Comparison of ENCODE assay signal across 12 cellular contexts in genomic region chr20:53871541-53871940, GRCh38.
DNase-seq lines count a peak whose midpoint lies in the region; ATAC-seq, FAIRE-seq and TF ChIP-seq lines count a peak whose summit lies in the region.
"Had no signal": no experiment of that assay in that cellular context is flagged by ENCODE, and none has a peak within 500 bp of the region (broad histone marks: within the 10 kb centered on the region; RNA-seq: fewer than 3 reads in every experiment).

No MANE protein-coding gene starts in this region.

- no peaks in the 10 kb centered on the region for H3K36me3 ChIP-seq in ACC112 (ENCODE audit: insufficient read depth, low read length)
- no peaks in the 10 kb centered on the region for H3K36me3 ChIP-seq in naive thymus-derived CD4-positive, alpha-beta T cell (ENCODE audit: control insufficient read depth in 2 of 3, insufficient read depth in 3 of 3, low read length in 3 of 3)

- no peak for TF ChIP-seq POLR2A in GM12891 (IDR thresholded peaks at IDR 0.05; ENCODE audit: low read depth, low read length)

- H3K4me3 ChIP-seq in ACC112 (ENCODE audit: low read depth, low read length) (no peak overlapping the region), HL-60 (replicated peaks; ENCODE audit: insufficient read depth, low read length) (no peak overlapping the region)
- H3K4me3 ChIP-seq in naive thymus-derived CD4-positive, alpha-beta T cell (ENCODE audit: low read length): no peak overlapping the region
- H3K4me3 ChIP-seq: psoas muscle had no signal

- no peak overlapping the region for H3K4me3 Mint-ChIP-seq in activated naive CD8-positive, alpha-beta T cell treated with anti-CD3 and anti-CD28 coated beads for 36 hours
- peak overlapping the region in 7 of 10 donors; percentile 52 to 92 (median 81) for H3K4me3 Mint-ChIP-seq in naive thymus-derived CD4-positive, alpha-beta T cell

- intact Hi-C loops in naive thymus-derived CD4-positive, alpha-beta T cell (cut with micrococcal nuclease): loop anchor here in 1 of 2 donors (2.0 to 5.0 kb wide), 2 partner anchors 21 to 66 kb away; no protein-coding TSS in a partner anchor

- H3K27me3 Mint-ChIP-seq in activated naive CD8-positive, alpha-beta T cell treated with anti-CD3 and anti-CD28 coated beads for 36 hours: no peaks in the 10 kb centered on the region
- H3K27me3 Mint-ChIP-seq in naive thymus-derived CD4-positive, alpha-beta T cell: no peaks in the 10 kb centered on the region

- POLR2A ChIA-PET in naive thymus-derived CD4-positive, alpha-beta T cell (lab: Charles Lee): interaction anchor here (0.6 to 2.5 kb wide), 24 partner anchors 14 to 295 kb away, joined by 3 to 23 read pairs (median 5); no protein-coding TSS in a partner anchor

- H3K9me3 Mint-ChIP-seq in activated naive CD8-positive, alpha-beta T cell treated with anti-CD3 and anti-CD28 coated beads for 36 hours: no peaks in the 10 kb centered on the region
- peaks cover 0 to 5% (median 0%) of the 10 kb centered on the region in 11 donors for H3K9me3 Mint-ChIP-seq in naive thymus-derived CD4-positive, alpha-beta T cell

- no peaks in the 10 kb centered on the region for H3K79me2 ChIP-seq in ACC112 (ENCODE audit: control insufficient read depth, insufficient read depth, low read length, unreplicated experiment)

- H3K4me1 Mint-ChIP-seq in activated naive CD8-positive, alpha-beta T cell treated with anti-CD3 and anti-CD28 coated beads for 36 hours: peaks cover 61% of the 10 kb centered on the region
- peaks cover 41 to 75% (median 62%) of the 10 kb centered on the region in 7 donors for H3K4me1 Mint-ChIP-seq in naive thymus-derived CD4-positive, alpha-beta T cell

- peak overlapping the region; percentile 98 for H2AFZ ChIP-seq in ACC112 (ENCODE audit: low read length, unreplicated experiment)

- H3K4me1 ChIP-seq in ACC112 (ENCODE audit: control insufficient read depth, insufficient read depth, low read length, unreplicated experiment): peaks cover 31% of the 10 kb centered on the region
- H3K4me1 ChIP-seq in naive thymus-derived CD4-positive, alpha-beta T cell (ENCODE audit: control insufficient read depth in 2 of 2, insufficient read depth in 2 of 2, low read length in 2 of 2): peaks cover 53 to 58% of the 10 kb centered on the region in 2 donors

- CTCF ChIA-PET in naive thymus-derived CD4-positive, alpha-beta T cell (lab: Charles Lee): interaction anchor here (0.6 to 2.1 kb wide), 13 partner anchors 32 to 293 kb away, joined by 3 to 19 read pairs (median 4); no protein-coding TSS in a partner anchor

- DNase-seq in HL-60 (ENCODE audit: low read depth in 1 of 2, low spot score in 1 of 2) (no peak), GM12891 (ENCODE audit: insufficient read length, low spot score) (no peak), GM13977 (ENCODE audit: low spot score) (no peak)
- no peak for DNase-seq in activated naive CD8-positive, alpha-beta T cell treated with anti-CD3 and anti-CD28 coated beads for 36 hours
- DNase-seq in naive thymus-derived CD4-positive, alpha-beta T cell: no peak
- DNase-seq: COR-L47, NCI-H2081, psoas muscle, RPMI8226 had no signal

- no peak for FAIRE-seq in GM12891 (lab: Jason Lieb, UNC)

- H3K27ac ChIP-seq in ACC112 (ENCODE audit: low read depth, low read length) (peak overlapping the region; percentile 42; the same call in 1 of the 2 replicates), HL-60 (replicated peaks) (peak overlapping the region; percentile 4; the same call in 1 of the 2 replicates)
- H3K27ac ChIP-seq in naive thymus-derived CD4-positive, alpha-beta T cell (ENCODE audit: low read depth, low read length): peak overlapping the region; percentile 60
- H3K27ac ChIP-seq: psoas muscle had no signal

- H3K9me3 ChIP-seq in naive thymus-derived CD4-positive, alpha-beta T cell (ENCODE audit: control insufficient read depth in 2 of 3, low read length in 3 of 3): no peaks in the 10 kb centered on the region
- H3K9me3 ChIP-seq: psoas muscle had no signal

- no peak for TF ChIP-seq CTCF in HL-60 (IDR thresholded peaks at IDR 0.05; ENCODE audit: insufficient read depth, low read length)
- TF ChIP-seq CTCF in GM13977 (IDR thresholded peaks at IDR 0.05; ENCODE audit: extremely low read depth, insufficient read depth, missing control alignments): no peak

- H3K27me3 ChIP-seq in ACC112 (ENCODE audit: insufficient read depth, low read length) (no peaks in the 10 kb centered on the region), HL-60 (ENCODE audit: insufficient read depth, poor library complexity, severe bottlenecking) (no peaks in the 10 kb centered on the region)
- no peaks in the 10 kb centered on the region for H3K27me3 ChIP-seq in naive thymus-derived CD4-positive, alpha-beta T cell (ENCODE audit: control insufficient read depth in 2 of 2, insufficient read depth in 2 of 2, low read length in 2 of 2)

- in situ Hi-C loops in GM13977 (cut with MboI; ENCODE audit: low pct_unique_long_range_greater_than_20kb, low sequenced_read_pairs, unreplicated experiment): no loop called here

- peak overlapping the region; percentile 97 for H3K27ac Mint-ChIP-seq in activated naive CD8-positive, alpha-beta T cell treated with anti-CD3 and anti-CD28 coated beads for 36 hours
- H3K27ac Mint-ChIP-seq in naive thymus-derived CD4-positive, alpha-beta T cell: peak overlapping the region; percentile 90 to 99 (median 97)

- no peak for ATAC-seq in naive thymus-derived CD4-positive, alpha-beta T cell
- ATAC-seq in HG02938 (IDR thresholded peaks at IDR 0.05; ENCODE audit: unreplicated experiment): no peak
- no peak for ATAC-seq in HG03342 (IDR thresholded peaks at IDR 0.05; ENCODE audit: unreplicated experiment)
- ATAC-seq: psoas muscle had no signal

- H3K36me3 Mint-ChIP-seq in activated naive CD8-positive, alpha-beta T cell treated with anti-CD3 and anti-CD28 coated beads for 36 hours: no peaks in the 10 kb centered on the region
- no peaks in the 10 kb centered on the region for H3K36me3 Mint-ChIP-seq in naive thymus-derived CD4-positive, alpha-beta T cell

TF ChIP-seq in GM12891, 5 proteins besides CTCF, POLR2A, EP300 and RAD21:
- TF ChIP-seq POU2F2 (IDR thresholded peaks at IDR 0.05; ENCODE audit: low read depth, low read length) (no peak), PAX5 (IDR thresholded peaks at IDR 0.05; ENCODE audit: insufficient read depth, low read length, severe bottlenecking) (no peak), SPI1 (IDR thresholded peaks at IDR 0.05; ENCODE audit: low read depth, low read length) (no peak), POLR2AphosphoS5 (IDR thresholded peaks at IDR 0.05; ENCODE audit: low read depth, low read length) (no peak), TAF1 (IDR thresholded peaks at IDR 0.05; ENCODE audit: low read depth, low read length) (no peak)

Comparison
In these comparisons a context has a peak if more than half of its experiments do, and no peak if none do; other contexts are left out.
1. H3K27ac ChIP-seq: peak in every context shown above with its lines; median percentile 60 in naive thymus-derived CD4-positive, alpha-beta T cell; 42 in ACC112; 4 in HL-60.